Comparison of ENCODE assay signal across 1 cellular context in the genomic region with DNA sequence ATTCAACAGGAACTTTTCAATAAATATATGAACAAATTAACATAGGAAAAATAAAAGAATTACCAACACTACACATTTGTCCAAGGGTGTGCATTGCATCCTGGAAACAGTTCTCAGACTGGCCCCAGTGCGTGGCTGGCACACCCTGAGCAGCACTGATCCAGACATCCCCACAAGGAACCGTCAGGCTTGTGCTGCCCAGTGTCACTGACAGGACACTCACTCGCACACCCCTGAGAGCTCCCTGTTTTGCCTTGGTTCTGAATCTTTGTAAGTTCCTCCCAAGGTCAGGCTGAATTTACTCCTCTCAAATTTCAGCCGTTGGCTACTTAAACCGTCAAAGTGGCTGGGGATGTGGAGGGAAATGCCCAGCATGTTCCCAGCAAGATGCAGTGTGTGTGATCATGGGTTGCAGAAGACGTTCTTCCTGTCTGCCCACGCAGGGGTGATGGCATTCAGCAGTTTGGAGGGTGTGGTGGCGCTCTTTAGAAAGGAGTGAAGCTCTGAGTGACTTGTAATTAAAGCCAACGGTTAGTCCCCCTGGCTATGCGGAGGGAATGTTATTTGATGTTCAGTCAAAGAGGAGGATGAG.
TF ChIP-seq lines count a peak whose summit lies in the region.

No MANE protein-coding gene starts in this region.

TF ChIP-seq in GM12878, 131 proteins besides CTCF, POLR2A, EP300 and RAD21 (continued from another document):
- TF ChIP-seq, protein P1, sequence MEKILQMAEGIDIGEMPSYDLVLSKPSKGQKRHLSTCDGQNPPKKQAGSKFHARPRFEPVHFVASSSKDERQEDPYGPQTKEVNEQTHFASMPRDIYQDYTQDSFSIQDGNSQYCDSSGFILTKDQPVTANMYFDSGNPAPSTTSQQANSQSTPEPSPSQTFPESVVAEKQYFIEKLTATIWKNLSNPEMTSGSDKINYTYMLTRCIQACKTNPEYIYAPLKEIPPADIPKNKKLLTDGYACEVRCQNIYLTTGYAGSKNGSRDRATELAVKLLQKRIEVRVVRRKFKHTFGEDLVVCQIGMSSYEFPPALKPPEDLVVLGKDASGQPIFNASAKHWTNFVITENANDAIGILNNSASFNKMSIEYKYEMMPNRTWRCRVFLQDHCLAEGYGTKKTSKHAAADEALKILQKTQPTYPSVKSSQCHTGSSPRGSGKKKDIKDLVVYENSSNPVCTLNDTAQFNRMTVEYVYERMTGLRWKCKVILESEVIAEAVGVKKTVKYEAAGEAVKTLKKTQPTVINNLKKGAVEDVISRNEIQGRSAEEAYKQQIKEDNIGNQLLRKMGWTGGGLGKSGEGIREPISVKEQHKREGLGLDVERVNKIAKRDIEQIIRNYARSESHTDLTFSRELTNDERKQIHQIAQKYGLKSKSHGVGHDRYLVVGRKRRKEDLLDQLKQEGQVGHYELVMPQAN (conservative IDR thresholded peaks at IDR 0.05), result no peak
- TF ChIP-seq, protein P2, sequence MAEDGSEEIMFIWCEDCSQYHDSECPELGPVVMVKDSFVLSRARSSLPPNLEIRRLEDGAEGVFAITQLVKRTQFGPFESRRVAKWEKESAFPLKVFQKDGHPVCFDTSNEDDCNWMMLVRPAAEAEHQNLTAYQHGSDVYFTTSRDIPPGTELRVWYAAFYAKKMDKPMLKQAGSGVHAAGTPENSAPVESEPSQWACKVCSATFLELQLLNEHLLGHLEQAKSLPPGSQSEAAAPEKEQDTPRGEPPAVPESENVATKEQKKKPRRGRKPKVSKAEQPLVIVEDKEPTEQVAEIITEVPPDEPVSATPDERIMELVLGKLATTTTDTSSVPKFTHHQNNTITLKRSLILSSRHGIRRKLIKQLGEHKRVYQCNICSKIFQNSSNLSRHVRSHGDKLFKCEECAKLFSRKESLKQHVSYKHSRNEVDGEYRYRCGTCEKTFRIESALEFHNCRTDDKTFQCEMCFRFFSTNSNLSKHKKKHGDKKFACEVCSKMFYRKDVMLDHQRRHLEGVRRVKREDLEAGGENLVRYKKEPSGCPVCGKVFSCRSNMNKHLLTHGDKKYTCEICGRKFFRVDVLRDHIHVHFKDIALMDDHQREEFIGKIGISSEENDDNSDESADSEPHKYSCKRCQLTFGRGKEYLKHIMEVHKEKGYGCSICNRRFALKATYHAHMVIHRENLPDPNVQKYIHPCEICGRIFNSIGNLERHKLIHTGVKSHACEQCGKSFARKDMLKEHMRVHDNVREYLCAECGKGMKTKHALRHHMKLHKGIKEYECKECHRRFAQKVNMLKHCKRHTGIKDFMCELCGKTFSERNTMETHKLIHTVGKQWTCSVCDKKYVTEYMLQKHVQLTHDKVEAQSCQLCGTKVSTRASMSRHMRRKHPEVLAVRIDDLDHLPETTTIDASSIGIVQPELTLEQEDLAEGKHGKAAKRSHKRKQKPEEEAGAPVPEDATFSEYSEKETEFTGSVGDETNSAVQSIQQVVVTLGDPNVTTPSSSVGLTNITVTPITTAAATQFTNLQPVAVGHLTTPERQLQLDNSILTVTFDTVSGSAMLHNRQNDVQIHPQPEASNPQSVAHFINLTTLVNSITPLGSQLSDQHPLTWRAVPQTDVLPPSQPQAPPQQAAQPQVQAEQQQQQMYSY (CRISPR knock-in tag; IDR thresholded peaks at IDR 0.05), result no peak
- TF ChIP-seq CBX3 (IDR thresholded peaks at IDR 0.05; ENCODE audit: borderline replicate concordance, low read depth) (no peak), ETV6 (conservative IDR thresholded peaks at IDR 0.05 in 1 of 2, IDR thresholded peaks at IDR 0.05 in 1 of 2; ENCODE audit: borderline replicate concordance in 1 of 2, low read depth in 1 of 2) (no peak), IRF4 (IDR thresholded peaks at IDR 0.05; ENCODE audit: low read depth, low read length) (no peak), IKZF1 (conservative IDR thresholded peaks at IDR 0.05) (no peak; the same call in 1 of the 2 replicates)
- TF ChIP-seq, protein P3, sequence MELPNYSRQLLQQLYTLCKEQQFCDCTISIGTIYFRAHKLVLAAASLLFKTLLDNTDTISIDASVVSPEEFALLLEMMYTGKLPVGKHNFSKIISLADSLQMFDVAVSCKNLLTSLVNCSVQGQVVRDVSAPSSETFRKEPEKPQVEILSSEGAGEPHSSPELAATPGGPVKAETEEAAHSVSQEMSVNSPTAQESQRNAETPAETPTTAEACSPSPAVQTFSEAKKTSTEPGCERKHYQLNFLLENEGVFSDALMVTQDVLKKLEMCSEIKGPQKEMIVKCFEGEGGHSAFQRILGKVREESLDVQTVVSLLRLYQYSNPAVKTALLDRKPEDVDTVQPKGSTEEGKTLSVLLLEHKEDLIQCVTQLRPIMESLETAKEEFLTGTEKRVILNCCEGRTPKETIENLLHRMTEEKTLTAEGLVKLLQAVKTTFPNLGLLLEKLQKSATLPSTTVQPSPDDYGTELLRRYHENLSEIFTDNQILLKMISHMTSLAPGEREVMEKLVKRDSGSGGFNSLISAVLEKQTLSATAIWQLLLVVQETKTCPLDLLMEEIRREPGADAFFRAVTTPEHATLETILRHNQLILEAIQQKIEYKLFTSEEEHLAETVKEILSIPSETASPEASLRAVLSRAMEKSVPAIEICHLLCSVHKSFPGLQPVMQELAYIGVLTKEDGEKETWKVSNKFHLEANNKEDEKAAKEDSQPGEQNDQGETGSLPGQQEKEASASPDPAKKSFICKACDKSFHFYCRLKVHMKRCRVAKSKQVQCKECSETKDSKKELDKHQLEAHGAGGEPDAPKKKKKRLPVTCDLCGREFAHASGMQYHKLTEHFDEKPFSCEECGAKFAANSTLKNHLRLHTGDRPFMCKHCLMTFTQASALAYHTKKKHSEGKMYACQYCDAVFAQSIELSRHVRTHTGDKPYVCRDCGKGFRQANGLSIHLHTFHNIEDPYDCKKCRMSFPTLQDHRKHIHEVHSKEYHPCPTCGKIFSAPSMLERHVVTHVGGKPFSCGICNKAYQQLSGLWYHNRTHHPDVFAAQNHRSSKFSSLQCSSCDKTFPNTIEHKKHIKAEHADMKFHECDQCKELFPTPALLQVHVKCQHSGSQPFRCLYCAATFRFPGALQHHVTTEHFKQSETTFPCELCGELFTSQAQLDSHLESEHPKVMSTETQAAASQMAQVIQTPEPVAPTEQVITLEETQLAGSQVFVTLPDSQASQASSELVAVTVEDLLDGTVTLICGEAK (IDR thresholded peaks at IDR 0.05; ENCODE audit: borderline replicate concordance), result no peak
